Comparison of ENCODE assay signal across 8 cellular contexts in the genomic region with DNA sequence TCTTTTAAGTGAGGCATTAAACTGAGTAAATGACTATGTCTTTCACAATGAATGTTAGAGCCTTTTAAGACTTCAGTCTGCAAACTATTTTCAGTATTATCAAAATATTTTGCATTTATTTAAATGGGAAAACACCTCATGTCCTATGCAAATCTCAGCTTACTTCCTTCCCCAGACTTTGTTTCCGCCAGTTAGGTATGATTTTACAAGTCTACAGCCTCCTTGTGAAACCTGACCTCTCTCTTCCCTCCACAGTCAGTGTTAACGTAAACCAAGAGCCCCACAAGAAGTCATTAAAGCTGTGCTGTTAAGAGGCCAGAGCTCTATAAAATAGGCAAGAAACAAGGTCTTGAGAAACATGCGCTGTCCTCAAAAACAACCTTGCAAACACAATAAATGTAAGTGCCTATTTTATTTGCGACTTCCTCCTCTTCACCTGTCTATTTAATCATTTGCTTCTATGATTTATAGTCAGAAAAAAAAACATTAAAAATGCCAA. TPM values are rescaled to one million over a fixed set of nuclear protein-coding genes. Genes with fewer than 3 reads are reported as not detected.
DNase-seq lines count a peak whose midpoint lies in the region; ATAC-seq and TF ChIP-seq lines count a peak whose summit lies in the region.

No MANE protein-coding gene starts in this region.

- no peak overlapping the region for H3K27ac ChIP-seq in osteoblast (ENCODE audit: low read depth, low read length)

- H4K20me1 ChIP-seq in osteoblast (ENCODE audit: insufficient read depth, low read length), result no peaks in the 10 kb centered on the region

- H3K4me3 ChIP-seq in foreskin fibroblast (ENCODE audit: low read depth in 1 of 2, low read length in 2 of 2) (no peak overlapping the region), osteoblast (ENCODE audit: insufficient read depth, low read length) (no peak overlapping the region)

- ATAC-seq in GM21529 (IDR thresholded peaks at IDR 0.05; ENCODE audit: unreplicated experiment) (peak; percentile 96), HG03575 (IDR thresholded peaks at IDR 0.05; ENCODE audit: extremely low read depth, insufficient number of reproducible peaks, low FRiP score, unreplicated experiment) (peak; percentile 84)

- POLR2A ChIA-PET in GM10248 (lab: Yijun Ruan, JAX), result no interaction called here

- H3K27me3 ChIP-seq in osteoblast (ENCODE audit: insufficient read depth, low read length), result no peaks in the 10 kb centered on the region

- CTCF ChIA-PET in GM10248 (lab: Yijun Ruan, JAX), result no interaction called here

- no peaks in the 10 kb centered on the region for H3K79me2 ChIP-seq in osteoblast (ENCODE audit: insufficient read depth, low read length)

- TF ChIP-seq CTCF in GM10248 (IDR thresholded peaks at IDR 0.05; ENCODE audit: control extremely low read depth, extremely low read depth, low read depth, missing control alignments), result no peak
- TF ChIP-seq CTCF in foreskin fibroblast (IDR thresholded peaks at IDR 0.05; ENCODE audit: low read depth, low read length), result no peak
- no peak for TF ChIP-seq CTCF in osteoblast (IDR thresholded peaks at IDR 0.05; ENCODE audit: extremely low read depth, low read depth, low read length)

- peak; percentile 39 for DNase-seq in GM10248 (ENCODE audit: extremely low spot score)
- peak; percentile 16 to 23 for DNase-seq in foreskin fibroblast
- no peak for DNase-seq in NOMO-1 treated with DMSO at 0.1 percent for 48 hours (lab: John Stamatoyannopoulos, UW; ENCODE audit: unreplicated experiment)
- no peak for DNase-seq in NK-92 treated with Interleukin-12 subunit alpha and Interleukin-12 subunit beta, amount 100 ng/mL, for 24 hours (lab: John Stamatoyannopoulos, UW)
- DNase-seq in NCI-H1105 treated with DMSO at 0.1 percent for 48 hours (lab: John Stamatoyannopoulos, UW), result no peak
- DNase-seq in osteoblast (ENCODE audit: insufficient read length, low spot score, missing footprints), result no peak

- H3K4me1 ChIP-seq in osteoblast (ENCODE audit: insufficient read depth, low read length), result no peaks in the 10 kb centered on the region

- no peak overlapping the region for H3K4me2 ChIP-seq in osteoblast (ENCODE audit: insufficient read depth, low read length)

- no peaks in the 10 kb centered on the region for H3K36me3 ChIP-seq in osteoblast (ENCODE audit: insufficient read depth, low read length)

- H2AFZ ChIP-seq in osteoblast (ENCODE audit: low read length), result no peak overlapping the region

- no peaks in the 10 kb centered on the region for H3K9me3 ChIP-seq in osteoblast (ENCODE audit: low read depth, low read length)

RNA-seq across cellular contexts. Expression of a gene that starts 48.3 kb away (rescaled TPM):
- total RNA-seq in osteoblast, result 4.7 and 5.6 TPM in 2 replicates

Comparison
In these comparisons a context has a peak if more than half of its experiments do, and no peak if none do; other contexts are left out.
1. DNase-seq: peak in GM10248 (single experiment) and foreskin fibroblast (2 of 2); none in NOMO-1 treated with DMSO at 0.1 percent for 48 hours (single experiment), NK-92 treated with Interleukin-12 subunit alpha and Interleukin-12 subunit beta, amount 100 ng/mL, for 24 hours (single experiment), NCI-H1105 treated with DMSO at 0.1 percent for 48 hours (single experiment) and osteoblast (single experiment).